8 cellular contexts compared by ENCODE assay signal in genomic region chr11:67268036-67268683, GRCh38. TPM values are rescaled to one million over a fixed set of nuclear protein-coding genes. Genes with fewer than 3 reads are reported as not detected.
DNase-seq lines count a peak whose midpoint lies in the region; ATAC-seq and TF ChIP-seq lines count a peak whose summit lies in the region.

No MANE protein-coding gene starts in this region.

- intact Hi-C loops in posterior vena cava (cut with DNase I): loop anchor here (5.0 kb wide), 2 partner anchors 109 to 114 kb away; no protein-coding TSS in a partner anchor

- H3K4me3 ChIP-seq in WI38 (ENCODE audit: low read depth, low read length): peak overlapping the region; percentile 84; the same call in 1 of the 2 replicates

- DNase-seq in GM13976 (ENCODE audit: low spot score) (peak; percentile 89), endothelial cell (ENCODE audit: low spot score) (no peak), posterior vena cava (ENCODE audit: low spot score) (peak; percentile 81), NCI-H510A treated with DMSO at 0.1 percent for 48 hours (lab: John Stamatoyannopoulos, UW) (no peak), DMS 273 (lab: John Stamatoyannopoulos, UW; ENCODE audit: unreplicated experiment) (no peak), SK-N-DZ (ENCODE audit: low spot score) (no peak)

- no peaks in the 10 kb centered on the region for H3K9me3 Mint-ChIP-seq in endothelial cell (ENCODE audit: unreplicated experiment)

- peak; percentile 41 for ATAC-seq in HG03135 (IDR thresholded peaks at IDR 0.05; ENCODE audit: unreplicated experiment)

- TF ChIP-seq CTCF in GM13976 (IDR thresholded peaks at IDR 0.05; ENCODE audit: borderline replicate concordance, control extremely low read depth, extremely low read depth, insufficient read depth, missing control alignments) (no peak), WI38 (IDR thresholded peaks at IDR 0.05; ENCODE audit: low read depth, low read length) (no peak), endothelial cell (IDR thresholded peaks at IDR 0.05; ENCODE audit: unreplicated experiment) (no peak)

- H3K27ac Mint-ChIP-seq in endothelial cell (ENCODE audit: unreplicated experiment): peak overlapping the region; percentile 40

- in situ Hi-C loops in GM13976 (cut with MboI; ENCODE audit: low sequenced_read_pairs, unreplicated experiment): loop anchor here (10.0 kb wide), 1 partner anchor 117 kb away; no protein-coding TSS in a partner anchor

- peaks cover 22% of the 10 kb centered on the region for H3K27me3 Mint-ChIP-seq in endothelial cell (ENCODE audit: unreplicated experiment)

- H3K36me3 Mint-ChIP-seq in endothelial cell (ENCODE audit: low read depth, unreplicated experiment): peaks cover 13% of the 10 kb centered on the region

- H3K4me3 Mint-ChIP-seq in endothelial cell (ENCODE audit: unreplicated experiment): peak overlapping the region; percentile 89

- H3K4me1 Mint-ChIP-seq in endothelial cell (ENCODE audit: unreplicated experiment): peaks cover 55% of the 10 kb centered on the region

RNA-seq across cellular contexts. Expression of gene GRK2, which starts 1.9 kb away (rescaled TPM):
- 92.7 TPM for total RNA-seq in endothelial cell (ENCODE audit: unreplicated experiment)
- total RNA-seq in posterior vena cava: 10 to 100 TPM; 50.4 to 58.2 TPM
- polyA plus RNA-seq in SK-N-DZ (2014; cell fraction: cytosol; rRNA removed): 63.4 and 72.0 TPM in 2 replicates
- polyA plus RNA-seq in SK-N-DZ (2014; cell fraction: nucleus; rRNA removed): 95.3 and 97.5 TPM in 2 replicates

RNA-seq across cellular contexts. Expression of gene ANKRD13D, which starts 20.9 kb away (rescaled TPM):
- total RNA-seq in endothelial cell (ENCODE audit: unreplicated experiment): 65.1 TPM
- total RNA-seq in posterior vena cava: 10 to 100 TPM; 40.7 to 42.8 TPM
- 21.1 and 25.4 TPM in 2 replicates for polyA plus RNA-seq in SK-N-DZ (2014; cell fraction: cytosol; rRNA removed)
- polyA plus RNA-seq in SK-N-DZ (2014; cell fraction: nucleus; rRNA removed): 91.5 and 113 TPM in 2 replicates

RNA-seq across cellular contexts. Expression of gene SSH3, which starts 35.2 kb away (rescaled TPM):
- total RNA-seq in endothelial cell (ENCODE audit: unreplicated experiment) (7.3 TPM), posterior vena cava (10 to 100 TPM; 23.5 to 26.2 TPM)
- polyA plus RNA-seq in SK-N-DZ (2014; cell fraction: cytosol; rRNA removed): 0.24 and 0.29 TPM in 2 replicates
- polyA plus RNA-seq in SK-N-DZ (2014; cell fraction: nucleus; rRNA removed): 3.8 and 14.4 TPM in 2 replicates

Comparison
In these comparisons a context has a peak if more than half of its experiments do, and no peak if none do; other contexts are left out.
1. DNase-seq: peak in GM13976 (single experiment) and posterior vena cava (single experiment); none in endothelial cell (single experiment), NCI-H510A treated with DMSO at 0.1 percent for 48 hours (single experiment), DMS 273 (single experiment) and SK-N-DZ (single experiment).